ENCODE assay signal across 1 cellular context in the genomic region with DNA sequence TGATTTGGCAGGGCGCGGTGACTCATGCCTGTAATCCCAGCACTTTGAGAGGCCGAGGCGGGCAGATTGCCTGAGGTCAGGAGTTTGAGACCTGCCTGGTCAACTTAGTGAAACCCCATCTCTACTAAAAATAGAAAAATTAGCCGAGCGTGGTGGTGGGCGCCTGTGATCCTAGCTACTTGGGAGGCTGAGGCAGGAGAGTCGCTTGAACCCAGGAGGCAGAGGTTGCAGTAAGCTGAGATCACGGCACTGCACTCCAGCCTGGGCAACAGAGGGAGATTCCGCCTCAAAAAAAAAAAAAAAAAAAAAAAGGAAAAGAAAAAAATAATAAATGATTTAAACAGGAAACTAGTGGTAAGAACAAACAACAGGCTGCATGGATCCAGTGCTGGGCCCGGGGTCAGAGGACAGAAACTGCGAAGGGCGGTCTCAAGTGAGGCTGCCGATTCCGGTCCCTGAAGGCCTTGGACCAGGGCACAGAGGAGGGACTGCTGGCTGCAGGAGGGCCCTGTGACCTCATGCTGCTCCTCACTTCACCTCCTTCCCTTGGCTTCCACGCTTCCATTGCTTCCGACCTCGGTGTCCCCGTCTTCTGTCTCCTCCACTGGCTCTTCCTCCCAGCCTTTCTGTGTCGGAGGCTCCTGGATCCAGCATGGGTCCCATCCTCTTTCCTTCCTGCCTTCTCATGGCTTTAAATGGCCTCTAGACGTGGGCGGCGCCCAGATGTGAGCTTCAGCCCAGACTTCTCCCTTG.
TF ChIP-seq lines count a peak whose summit lies in the region.

No MANE protein-coding gene starts in this region.

TF ChIP-seq in HepG2, 621 proteins besides CTCF, POLR2A, EP300 and RAD21 (continued from another document):
- TF ChIP-seq, protein P1, sequence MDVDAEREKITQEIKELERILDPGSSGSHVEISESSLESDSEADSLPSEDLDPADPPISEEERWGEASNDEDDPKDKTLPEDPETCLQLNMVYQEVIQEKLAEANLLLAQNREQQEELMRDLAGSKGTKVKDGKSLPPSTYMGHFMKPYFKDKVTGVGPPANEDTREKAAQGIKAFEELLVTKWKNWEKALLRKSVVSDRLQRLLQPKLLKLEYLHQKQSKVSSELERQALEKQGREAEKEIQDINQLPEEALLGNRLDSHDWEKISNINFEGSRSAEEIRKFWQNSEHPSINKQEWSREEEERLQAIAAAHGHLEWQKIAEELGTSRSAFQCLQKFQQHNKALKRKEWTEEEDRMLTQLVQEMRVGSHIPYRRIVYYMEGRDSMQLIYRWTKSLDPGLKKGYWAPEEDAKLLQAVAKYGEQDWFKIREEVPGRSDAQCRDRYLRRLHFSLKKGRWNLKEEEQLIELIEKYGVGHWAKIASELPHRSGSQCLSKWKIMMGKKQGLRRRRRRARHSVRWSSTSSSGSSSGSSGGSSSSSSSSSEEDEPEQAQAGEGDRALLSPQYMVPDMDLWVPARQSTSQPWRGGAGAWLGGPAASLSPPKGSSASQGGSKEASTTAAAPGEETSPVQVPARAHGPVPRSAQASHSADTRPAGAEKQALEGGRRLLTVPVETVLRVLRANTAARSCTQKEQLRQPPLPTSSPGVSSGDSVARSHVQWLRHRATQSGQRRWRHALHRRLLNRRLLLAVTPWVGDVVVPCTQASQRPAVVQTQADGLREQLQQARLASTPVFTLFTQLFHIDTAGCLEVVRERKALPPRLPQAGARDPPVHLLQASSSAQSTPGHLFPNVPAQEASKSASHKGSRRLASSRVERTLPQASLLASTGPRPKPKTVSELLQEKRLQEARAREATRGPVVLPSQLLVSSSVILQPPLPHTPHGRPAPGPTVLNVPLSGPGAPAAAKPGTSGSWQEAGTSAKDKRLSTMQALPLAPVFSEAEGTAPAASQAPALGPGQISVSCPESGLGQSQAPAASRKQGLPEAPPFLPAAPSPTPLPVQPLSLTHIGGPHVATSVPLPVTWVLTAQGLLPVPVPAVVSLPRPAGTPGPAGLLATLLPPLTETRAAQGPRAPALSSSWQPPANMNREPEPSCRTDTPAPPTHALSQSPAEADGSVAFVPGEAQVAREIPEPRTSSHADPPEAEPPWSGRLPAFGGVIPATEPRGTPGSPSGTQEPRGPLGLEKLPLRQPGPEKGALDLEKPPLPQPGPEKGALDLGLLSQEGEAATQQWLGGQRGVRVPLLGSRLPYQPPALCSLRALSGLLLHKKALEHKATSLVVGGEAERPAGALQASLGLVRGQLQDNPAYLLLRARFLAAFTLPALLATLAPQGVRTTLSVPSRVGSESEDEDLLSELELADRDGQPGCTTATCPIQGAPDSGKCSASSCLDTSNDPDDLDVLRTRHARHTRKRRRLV (CRISPR knock-in tag; IDR thresholded peaks at IDR 0.05) = no peak
- TF ChIP-seq, protein P2, sequence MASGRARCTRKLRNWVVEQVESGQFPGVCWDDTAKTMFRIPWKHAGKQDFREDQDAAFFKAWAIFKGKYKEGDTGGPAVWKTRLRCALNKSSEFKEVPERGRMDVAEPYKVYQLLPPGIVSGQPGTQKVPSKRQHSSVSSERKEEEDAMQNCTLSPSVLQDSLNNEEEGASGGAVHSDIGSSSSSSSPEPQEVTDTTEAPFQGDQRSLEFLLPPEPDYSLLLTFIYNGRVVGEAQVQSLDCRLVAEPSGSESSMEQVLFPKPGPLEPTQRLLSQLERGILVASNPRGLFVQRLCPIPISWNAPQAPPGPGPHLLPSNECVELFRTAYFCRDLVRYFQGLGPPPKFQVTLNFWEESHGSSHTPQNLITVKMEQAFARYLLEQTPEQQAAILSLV (CRISPR knock-in tag; IDR thresholded peaks at IDR 0.05; ENCODE audit: borderline replicate concordance) = no peak
- no peak for TF ChIP-seq ZSCAN12 (CRISPR knock-in tag; IDR thresholded peaks at IDR 0.05)
- peak; percentile 77 for TF ChIP-seq HOXA3 (CRISPR knock-in tag; IDR thresholded peaks at IDR 0.05)
- TF ChIP-seq, protein P3, sequence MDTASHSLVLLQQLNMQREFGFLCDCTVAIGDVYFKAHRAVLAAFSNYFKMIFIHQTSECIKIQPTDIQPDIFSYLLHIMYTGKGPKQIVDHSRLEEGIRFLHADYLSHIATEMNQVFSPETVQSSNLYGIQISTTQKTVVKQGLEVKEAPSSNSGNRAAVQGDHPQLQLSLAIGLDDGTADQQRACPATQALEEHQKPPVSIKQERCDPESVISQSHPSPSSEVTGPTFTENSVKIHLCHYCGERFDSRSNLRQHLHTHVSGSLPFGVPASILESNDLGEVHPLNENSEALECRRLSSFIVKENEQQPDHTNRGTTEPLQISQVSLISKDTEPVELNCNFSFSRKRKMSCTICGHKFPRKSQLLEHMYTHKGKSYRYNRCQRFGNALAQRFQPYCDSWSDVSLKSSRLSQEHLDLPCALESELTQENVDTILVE (CRISPR knock-in tag; IDR thresholded peaks at IDR 0.05) = no peak
- no peak for TF ChIP-seq LCORL (IDR thresholded peaks at IDR 0.05)
- no peak for TF ChIP-seq LCORL (CRISPR knock-in tag; IDR thresholded peaks at IDR 0.05)
- TF ChIP-seq, protein P4, sequence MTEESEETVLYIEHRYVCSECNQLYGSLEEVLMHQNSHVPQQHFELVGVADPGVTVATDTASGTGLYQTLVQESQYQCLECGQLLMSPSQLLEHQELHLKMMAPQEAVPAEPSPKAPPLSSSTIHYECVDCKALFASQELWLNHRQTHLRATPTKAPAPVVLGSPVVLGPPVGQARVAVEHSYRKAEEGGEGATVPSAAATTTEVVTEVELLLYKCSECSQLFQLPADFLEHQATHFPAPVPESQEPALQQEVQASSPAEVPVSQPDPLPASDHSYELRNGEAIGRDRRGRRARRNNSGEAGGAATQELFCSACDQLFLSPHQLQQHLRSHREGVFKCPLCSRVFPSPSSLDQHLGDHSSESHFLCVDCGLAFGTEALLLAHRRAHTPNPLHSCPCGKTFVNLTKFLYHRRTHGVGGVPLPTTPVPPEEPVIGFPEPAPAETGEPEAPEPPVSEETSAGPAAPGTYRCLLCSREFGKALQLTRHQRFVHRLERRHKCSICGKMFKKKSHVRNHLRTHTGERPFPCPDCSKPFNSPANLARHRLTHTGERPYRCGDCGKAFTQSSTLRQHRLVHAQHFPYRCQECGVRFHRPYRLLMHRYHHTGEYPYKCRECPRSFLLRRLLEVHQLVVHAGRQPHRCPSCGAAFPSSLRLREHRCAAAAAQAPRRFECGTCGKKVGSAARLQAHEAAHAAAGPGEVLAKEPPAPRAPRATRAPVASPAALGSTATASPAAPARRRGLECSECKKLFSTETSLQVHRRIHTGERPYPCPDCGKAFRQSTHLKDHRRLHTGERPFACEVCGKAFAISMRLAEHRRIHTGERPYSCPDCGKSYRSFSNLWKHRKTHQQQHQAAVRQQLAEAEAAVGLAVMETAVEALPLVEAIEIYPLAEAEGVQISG (CRISPR knock-in tag; IDR thresholded peaks at IDR 0.05) = peak; percentile 53
- TF ChIP-seq, protein P5, sequence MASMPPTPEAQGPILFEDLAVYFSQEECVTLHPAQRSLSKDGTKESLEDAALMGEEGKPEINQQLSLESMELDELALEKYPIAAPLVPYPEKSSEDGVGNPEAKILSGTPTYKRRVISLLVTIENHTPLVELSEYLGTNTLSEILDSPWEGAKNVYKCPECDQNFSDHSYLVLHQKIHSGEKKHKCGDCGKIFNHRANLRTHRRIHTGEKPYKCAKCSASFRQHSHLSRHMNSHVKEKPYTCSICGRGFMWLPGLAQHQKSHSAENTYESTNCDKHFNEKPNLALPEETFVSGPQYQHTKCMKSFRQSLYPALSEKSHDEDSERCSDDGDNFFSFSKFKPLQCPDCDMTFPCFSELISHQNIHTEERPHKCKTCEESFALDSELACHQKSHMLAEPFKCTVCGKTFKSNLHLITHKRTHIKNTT (CRISPR knock-in tag; IDR thresholded peaks at IDR 0.05) = no peak
- no peak; the same call in 1 of the 2 replicates for TF ChIP-seq ZNF777 (CRISPR knock-in tag; IDR thresholded peaks at IDR 0.05)
- TF ChIP-seq, protein P6, sequence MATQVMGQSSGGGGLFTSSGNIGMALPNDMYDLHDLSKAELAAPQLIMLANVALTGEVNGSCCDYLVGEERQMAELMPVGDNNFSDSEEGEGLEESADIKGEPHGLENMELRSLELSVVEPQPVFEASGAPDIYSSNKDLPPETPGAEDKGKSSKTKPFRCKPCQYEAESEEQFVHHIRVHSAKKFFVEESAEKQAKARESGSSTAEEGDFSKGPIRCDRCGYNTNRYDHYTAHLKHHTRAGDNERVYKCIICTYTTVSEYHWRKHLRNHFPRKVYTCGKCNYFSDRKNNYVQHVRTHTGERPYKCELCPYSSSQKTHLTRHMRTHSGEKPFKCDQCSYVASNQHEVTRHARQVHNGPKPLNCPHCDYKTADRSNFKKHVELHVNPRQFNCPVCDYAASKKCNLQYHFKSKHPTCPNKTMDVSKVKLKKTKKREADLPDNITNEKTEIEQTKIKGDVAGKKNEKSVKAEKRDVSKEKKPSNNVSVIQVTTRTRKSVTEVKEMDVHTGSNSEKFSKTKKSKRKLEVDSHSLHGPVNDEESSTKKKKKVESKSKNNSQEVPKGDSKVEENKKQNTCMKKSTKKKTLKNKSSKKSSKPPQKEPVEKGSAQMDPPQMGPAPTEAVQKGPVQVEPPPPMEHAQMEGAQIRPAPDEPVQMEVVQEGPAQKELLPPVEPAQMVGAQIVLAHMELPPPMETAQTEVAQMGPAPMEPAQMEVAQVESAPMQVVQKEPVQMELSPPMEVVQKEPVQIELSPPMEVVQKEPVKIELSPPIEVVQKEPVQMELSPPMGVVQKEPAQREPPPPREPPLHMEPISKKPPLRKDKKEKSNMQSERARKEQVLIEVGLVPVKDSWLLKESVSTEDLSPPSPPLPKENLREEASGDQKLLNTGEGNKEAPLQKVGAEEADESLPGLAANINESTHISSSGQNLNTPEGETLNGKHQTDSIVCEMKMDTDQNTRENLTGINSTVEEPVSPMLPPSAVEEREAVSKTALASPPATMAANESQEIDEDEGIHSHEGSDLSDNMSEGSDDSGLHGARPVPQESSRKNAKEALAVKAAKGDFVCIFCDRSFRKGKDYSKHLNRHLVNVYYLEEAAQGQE (IDR thresholded peaks at IDR 0.05; ENCODE audit: borderline replicate concordance in 1 of 2, low read depth in 1 of 2, low read length in 2 of 2) = no peak
- TF ChIP-seq, protein P7, sequence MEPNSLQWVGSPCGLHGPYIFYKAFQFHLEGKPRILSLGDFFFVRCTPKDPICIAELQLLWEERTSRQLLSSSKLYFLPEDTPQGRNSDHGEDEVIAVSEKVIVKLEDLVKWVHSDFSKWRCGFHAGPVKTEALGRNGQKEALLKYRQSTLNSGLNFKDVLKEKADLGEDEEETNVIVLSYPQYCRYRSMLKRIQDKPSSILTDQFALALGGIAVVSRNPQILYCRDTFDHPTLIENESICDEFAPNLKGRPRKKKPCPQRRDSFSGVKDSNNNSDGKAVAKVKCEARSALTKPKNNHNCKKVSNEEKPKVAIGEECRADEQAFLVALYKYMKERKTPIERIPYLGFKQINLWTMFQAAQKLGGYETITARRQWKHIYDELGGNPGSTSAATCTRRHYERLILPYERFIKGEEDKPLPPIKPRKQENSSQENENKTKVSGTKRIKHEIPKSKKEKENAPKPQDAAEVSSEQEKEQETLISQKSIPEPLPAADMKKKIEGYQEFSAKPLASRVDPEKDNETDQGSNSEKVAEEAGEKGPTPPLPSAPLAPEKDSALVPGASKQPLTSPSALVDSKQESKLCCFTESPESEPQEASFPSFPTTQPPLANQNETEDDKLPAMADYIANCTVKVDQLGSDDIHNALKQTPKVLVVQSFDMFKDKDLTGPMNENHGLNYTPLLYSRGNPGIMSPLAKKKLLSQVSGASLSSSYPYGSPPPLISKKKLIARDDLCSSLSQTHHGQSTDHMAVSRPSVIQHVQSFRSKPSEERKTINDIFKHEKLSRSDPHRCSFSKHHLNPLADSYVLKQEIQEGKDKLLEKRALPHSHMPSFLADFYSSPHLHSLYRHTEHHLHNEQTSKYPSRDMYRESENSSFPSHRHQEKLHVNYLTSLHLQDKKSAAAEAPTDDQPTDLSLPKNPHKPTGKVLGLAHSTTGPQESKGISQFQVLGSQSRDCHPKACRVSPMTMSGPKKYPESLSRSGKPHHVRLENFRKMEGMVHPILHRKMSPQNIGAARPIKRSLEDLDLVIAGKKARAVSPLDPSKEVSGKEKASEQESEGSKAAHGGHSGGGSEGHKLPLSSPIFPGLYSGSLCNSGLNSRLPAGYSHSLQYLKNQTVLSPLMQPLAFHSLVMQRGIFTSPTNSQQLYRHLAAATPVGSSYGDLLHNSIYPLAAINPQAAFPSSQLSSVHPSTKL (CRISPR knock-in tag; IDR thresholded peaks at IDR 0.05) = peak; percentile 64; the same call in 1 of the 2 replicates
- TF ChIP-seq XBP1 (CRISPR knock-in tag; IDR thresholded peaks at IDR 0.05) = no peak
- TF ChIP-seq, protein P8, sequence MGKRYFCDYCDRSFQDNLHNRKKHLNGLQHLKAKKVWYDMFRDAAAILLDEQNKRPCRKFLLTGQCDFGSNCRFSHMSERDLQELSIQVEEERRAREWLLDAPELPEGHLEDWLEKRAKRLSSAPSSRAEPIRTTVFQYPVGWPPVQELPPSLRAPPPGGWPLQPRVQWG (CRISPR knock-in tag; IDR thresholded peaks at IDR 0.05; ENCODE audit: borderline replicate concordance, low read depth) = no peak
- no peak for TF ChIP-seq MBD4 (IDR thresholded peaks at IDR 0.05; ENCODE audit: borderline replicate concordance, low read length)
- TF ChIP-seq IRX3 (CRISPR knock-in tag; IDR thresholded peaks at IDR 0.05; ENCODE audit: borderline replicate concordance, low read depth) = no peak
- TF ChIP-seq ZNF468 (CRISPR knock-in tag; IDR thresholded peaks at IDR 0.05) = no peak
- no peak for TF ChIP-seq MTA3 (CRISPR knock-in tag; IDR thresholded peaks at IDR 0.05)
- no peak for TF ChIP-seq ZNF547 (CRISPR knock-in tag; IDR thresholded peaks at IDR 0.05)
- TF ChIP-seq, protein P9, sequence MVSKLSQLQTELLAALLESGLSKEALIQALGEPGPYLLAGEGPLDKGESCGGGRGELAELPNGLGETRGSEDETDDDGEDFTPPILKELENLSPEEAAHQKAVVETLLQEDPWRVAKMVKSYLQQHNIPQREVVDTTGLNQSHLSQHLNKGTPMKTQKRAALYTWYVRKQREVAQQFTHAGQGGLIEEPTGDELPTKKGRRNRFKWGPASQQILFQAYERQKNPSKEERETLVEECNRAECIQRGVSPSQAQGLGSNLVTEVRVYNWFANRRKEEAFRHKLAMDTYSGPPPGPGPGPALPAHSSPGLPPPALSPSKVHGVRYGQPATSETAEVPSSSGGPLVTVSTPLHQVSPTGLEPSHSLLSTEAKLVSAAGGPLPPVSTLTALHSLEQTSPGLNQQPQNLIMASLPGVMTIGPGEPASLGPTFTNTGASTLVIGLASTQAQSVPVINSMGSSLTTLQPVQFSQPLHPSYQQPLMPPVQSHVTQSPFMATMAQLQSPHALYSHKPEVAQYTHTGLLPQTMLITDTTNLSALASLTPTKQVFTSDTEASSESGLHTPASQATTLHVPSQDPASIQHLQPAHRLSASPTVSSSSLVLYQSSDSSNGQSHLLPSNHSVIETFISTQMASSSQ (IDR thresholded peaks at IDR 0.05; ENCODE audit: low read depth) = no peak
- TF ChIP-seq, protein P9 (CRISPR knock-in tag; IDR thresholded peaks at IDR 0.05; ENCODE audit: borderline replicate concordance) = no peak
- TF ChIP-seq ATM (IDR thresholded peaks at IDR 0.05; ENCODE audit: borderline replicate concordance) = no peak
- no peak; the same call in 1 of the 2 replicates for TF ChIP-seq PHF20 (CRISPR knock-in tag; IDR thresholded peaks at IDR 0.05)
